Comparison of ENCODE assay signal across 17 cellular contexts in genomic region chr9:137321726-137322361, GRCh38. TPM values are rescaled to one million over a fixed set of nuclear protein-coding genes. Genes with fewer than 3 reads are reported as not detected.
DNase-seq lines count a peak whose midpoint lies in the region; ATAC-seq and TF ChIP-seq lines count a peak whose summit lies in the region.
"Had no signal": no experiment of that assay in that cellular context is flagged by ENCODE, and none has a peak within 500 bp of the region (broad histone marks: within the 10 kb centered on the region; RNA-seq: fewer than 3 reads in every experiment).

No MANE protein-coding gene starts in this region.

- peaks cover 18% of the 10 kb centered on the region for H3F3A ChIP-seq in neural progenitor cell (ENCODE audit: low read depth)

- no peak overlapping the region for H3K4me2 ChIP-seq in neural progenitor cell

- H3K27ac ChIP-seq in HEK293 (ENCODE audit: extremely low read depth, low read depth, low read length) (no peak overlapping the region), neural progenitor cell (no peak overlapping the region)
- H3K27ac ChIP-seq: GM23248 had no signal

- intact Hi-C loops in activated CD8-positive, alpha-beta T cell treated with anti-CD3 and anti-CD28 coated beads for 36 hours (cut with micrococcal nuclease) = no loop called here

- H3K36me3 ChIP-seq in HEK293 (ENCODE audit: control insufficient read depth in 2 of 2, insufficient read depth in 1 of 2, low read length in 2 of 2) = no peaks in the 10 kb centered on the region
- no peaks in the 10 kb centered on the region for H3K36me3 ChIP-seq in neural progenitor cell

- DNase-seq in activated CD8-positive, alpha-beta T cell treated with anti-CD3 and anti-CD28 coated beads, Interleukin-2, amount 10 ng/mL, durations not matched to agents 7 days and 5 days = no peak
- DNase-seq in activated CD8-positive, alpha-beta T cell treated with anti-CD3 and anti-CD28 coated beads for 36 hours = no peak
- DNase-seq in neural progenitor cell (ENCODE audit: low spot score) (no peak), type B pancreatic cell (ENCODE audit: extremely low spot score, unreplicated experiment) (no peak), HFFc6 (no peak)
- no peak for DNase-seq in stimulated activated naive B cell treated with anti-CD40 and anti-IgM and Interleukin-4, amounts not matched to agents 10 μg/mL and 1 μg/mL and 100 μg/mL, for 72 hours
- no peak for DNase-seq in effector CD4-positive, alpha-beta T cell
- DNase-seq: 8988T, GM23248, KBM-7, NCI-H1436, NCI-H2029 treated with DMSO at 0.1 percent for 48 hours, NCI-H2171 treated with DMSO at 0.1 percent for 48 hours, NCI-H446 treated with DMSO at 0.1 percent for 48 hours, OCI-M1, RPMI8226 had no signal

- H3K4me3 ChIP-seq in HEK293 (ENCODE audit: low read depth, low read length) (no peak overlapping the region), neural progenitor cell (no peak overlapping the region)
- H3K4me3 ChIP-seq: GM23248 had no signal

- no peaks in the 10 kb centered on the region for H3K9me3 Mint-ChIP-seq in activated CD8-positive, alpha-beta T cell treated with anti-CD3 and anti-CD28 coated beads, Interleukin-2, amount 10 ng/mL, durations not matched to agents 7 days and 5 days (ENCODE audit: insufficient read depth)
- H3K9me3 Mint-ChIP-seq in activated CD8-positive, alpha-beta T cell treated with anti-CD3 and anti-CD28 coated beads for 36 hours = no peaks in the 10 kb centered on the region
- H3K9me3 Mint-ChIP-seq in neural progenitor cell (peaks cover 7% of the 10 kb centered on the region), type B pancreatic cell (no peaks in the 10 kb centered on the region), HFFc6 (peaks cover 5% of the 10 kb centered on the region)
- peaks cover under 1 to 2% of the 10 kb centered on the region in 2 donors for H3K9me3 Mint-ChIP-seq in stimulated activated naive B cell treated with anti-CD40 and anti-IgM and Interleukin-4, amounts not matched to agents 10 μg/mL and 1 μg/mL and 100 μg/mL, for 72 hours

- CTCF ChIA-PET in activated CD8-positive, alpha-beta T cell treated with anti-CD3 and anti-CD28 coated beads, Interleukin-2, amount 10 ng/mL, durations not matched to agents 7 days and 5 days (lab: Charles Lee) = interaction anchor here (1.4 kb wide), 1 partner anchor 28 kb away, joined by 4 read pairs; no protein-coding TSS in a partner anchor
- CTCF ChIA-PET in activated CD8-positive, alpha-beta T cell treated with anti-CD3 and anti-CD28 coated beads for 36 hours (lab: Charles Lee) = no interaction called here
- CTCF ChIA-PET in HEK293 (lab: Yijun Ruan, JAX) = interaction anchor here (0.5 to 1.4 kb wide), 2 partner anchors 20 to 171 kb away, joined by 3 to 5 read pairs; partner anchors contain the start of gene NRARP

- peak overlapping the region; percentile 55 for H3K27ac Mint-ChIP-seq in activated CD8-positive, alpha-beta T cell treated with anti-CD3 and anti-CD28 coated beads, Interleukin-2, amount 10 ng/mL, durations not matched to agents 7 days and 5 days
- no peak overlapping the region for H3K27ac Mint-ChIP-seq in activated CD8-positive, alpha-beta T cell treated with anti-CD3 and anti-CD28 coated beads for 36 hours
- H3K27ac Mint-ChIP-seq in neural progenitor cell (peak overlapping the region; percentile 25), type B pancreatic cell (no peak overlapping the region), HFFc6 (no peak overlapping the region)
- H3K27ac Mint-ChIP-seq in stimulated activated naive B cell treated with anti-CD40 and anti-IgM and Interleukin-4, amounts not matched to agents 10 μg/mL and 1 μg/mL and 100 μg/mL, for 72 hours = peak overlapping the region; percentile 37

- peaks cover 2% of the 10 kb centered on the region for H3K27me3 Mint-ChIP-seq in activated CD8-positive, alpha-beta T cell treated with anti-CD3 and anti-CD28 coated beads, Interleukin-2, amount 10 ng/mL, durations not matched to agents 7 days and 5 days (ENCODE audit: low read depth)
- H3K27me3 Mint-ChIP-seq in activated CD8-positive, alpha-beta T cell treated with anti-CD3 and anti-CD28 coated beads for 36 hours = peaks cover 8% of the 10 kb centered on the region
- H3K27me3 Mint-ChIP-seq in neural progenitor cell (ENCODE audit: insufficient read depth, low read depth) (peaks cover 3% of the 10 kb centered on the region), type B pancreatic cell (no peaks in the 10 kb centered on the region), HFFc6 (ENCODE audit: insufficient read depth) (no peaks in the 10 kb centered on the region)
- peaks cover 0 to 3% of the 10 kb centered on the region in 2 donors for H3K27me3 Mint-ChIP-seq in stimulated activated naive B cell treated with anti-CD40 and anti-IgM and Interleukin-4, amounts not matched to agents 10 μg/mL and 1 μg/mL and 100 μg/mL, for 72 hours

- no peaks in the 10 kb centered on the region for H3K79me2 ChIP-seq in neural progenitor cell (ENCODE audit: low read depth)

- H4K20me1 ChIP-seq in neural progenitor cell (ENCODE audit: low read depth) = no peaks in the 10 kb centered on the region

- TF ChIP-seq CTCF in activated CD8-positive, alpha-beta T cell treated with anti-CD3 and anti-CD28 coated beads for 36 hours (IDR thresholded peaks at IDR 0.05) = no peak
- TF ChIP-seq CTCF in HEK293 (tag by site-specific recombination; IDR thresholded peaks at IDR 0.05) (no peak), neural progenitor cell (IDR thresholded peaks at IDR 0.05) (no peak), type B pancreatic cell (conservative IDR thresholded peaks at IDR 0.05) (no peak), HFFc6 (IDR thresholded peaks at IDR 0.05) (no peak)

- H3K9ac ChIP-seq in neural progenitor cell = no peak overlapping the region
- H3K9ac ChIP-seq: GM23248 had no signal

- H3K9me3 ChIP-seq in HEK293 (ENCODE audit: control insufficient read depth, insufficient read depth, low read depth, low read length) (no peaks in the 10 kb centered on the region), neural progenitor cell (ENCODE audit: low read depth) (no peaks in the 10 kb centered on the region)

- H3K4me1 ChIP-seq in HEK293 (ENCODE audit: control insufficient read depth, insufficient read depth, low read length) (no peaks in the 10 kb centered on the region), neural progenitor cell (peaks cover 7% of the 10 kb centered on the region)

- H3K4me3 Mint-ChIP-seq in activated CD8-positive, alpha-beta T cell treated with anti-CD3 and anti-CD28 coated beads, Interleukin-2, amount 10 ng/mL, durations not matched to agents 7 days and 5 days = peak overlapping the region; percentile 5
- H3K4me3 Mint-ChIP-seq in activated CD8-positive, alpha-beta T cell treated with anti-CD3 and anti-CD28 coated beads for 36 hours = no peak overlapping the region
- H3K4me3 Mint-ChIP-seq in neural progenitor cell (no peak overlapping the region), type B pancreatic cell (no peak overlapping the region), HFFc6 (no peak overlapping the region)
- no peak overlapping the region for H3K4me3 Mint-ChIP-seq in stimulated activated naive B cell treated with anti-CD40 and anti-IgM and Interleukin-4, amounts not matched to agents 10 μg/mL and 1 μg/mL and 100 μg/mL, for 72 hours

- no peaks in the 10 kb centered on the region for H3K27me3 ChIP-seq in neural progenitor cell

- no peak overlapping the region for H2AFZ ChIP-seq in neural progenitor cell (replicated peaks)
- H2AFZ ChIP-seq: GM23248 had no signal

- H3K36me3 Mint-ChIP-seq in activated CD8-positive, alpha-beta T cell treated with anti-CD3 and anti-CD28 coated beads, Interleukin-2, amount 10 ng/mL, durations not matched to agents 7 days and 5 days (ENCODE audit: low read depth) = no peaks in the 10 kb centered on the region
- H3K36me3 Mint-ChIP-seq in activated CD8-positive, alpha-beta T cell treated with anti-CD3 and anti-CD28 coated beads for 36 hours (ENCODE audit: low read depth) = no peaks in the 10 kb centered on the region
- H3K36me3 Mint-ChIP-seq in neural progenitor cell = peaks cover 5% of the 10 kb centered on the region
- H3K36me3 Mint-ChIP-seq in stimulated activated naive B cell treated with anti-CD40 and anti-IgM and Interleukin-4, amounts not matched to agents 10 μg/mL and 1 μg/mL and 100 μg/mL, for 72 hours = peaks cover 0 to 3% of the 10 kb centered on the region in 2 donors
- H3K36me3 Mint-ChIP-seq in type B pancreatic cell = no peaks in the 10 kb centered on the region
- no peaks in the 10 kb centered on the region for H3K36me3 Mint-ChIP-seq in HFFc6 (ENCODE audit: low read depth)

- POLR2A ChIA-PET in activated CD8-positive, alpha-beta T cell treated with anti-CD3 and anti-CD28 coated beads, Interleukin-2, amount 10 ng/mL, durations not matched to agents 7 days and 5 days (lab: Charles Lee) = interaction anchor here (1.4 kb wide), 1 partner anchor 101 kb away, joined by 4 read pairs; the partner anchor contains the start of genes EXD3 and NOXA1
- POLR2A ChIA-PET in activated CD8-positive, alpha-beta T cell treated with anti-CD3 and anti-CD28 coated beads for 36 hours (lab: Charles Lee) = no interaction called here
- POLR2A ChIA-PET in HEK293 (lab: Yijun Ruan, JAX) = interaction anchor here (1.8 kb wide), 1 partner anchor 11 kb away, joined by 4 read pairs; no protein-coding TSS in a partner anchor

- peaks cover 37% of the 10 kb centered on the region for H3K4me1 Mint-ChIP-seq in activated CD8-positive, alpha-beta T cell treated with anti-CD3 and anti-CD28 coated beads, Interleukin-2, amount 10 ng/mL, durations not matched to agents 7 days and 5 days (ENCODE audit: low read depth)
- peaks cover 9% of the 10 kb centered on the region for H3K4me1 Mint-ChIP-seq in activated CD8-positive, alpha-beta T cell treated with anti-CD3 and anti-CD28 coated beads for 36 hours (ENCODE audit: low read depth)
- peaks cover 13% of the 10 kb centered on the region for H3K4me1 Mint-ChIP-seq in neural progenitor cell
- peaks cover 26 to 50% of the 10 kb centered on the region in 2 donors for H3K4me1 Mint-ChIP-seq in stimulated activated naive B cell treated with anti-CD40 and anti-IgM and Interleukin-4, amounts not matched to agents 10 μg/mL and 1 μg/mL and 100 μg/mL, for 72 hours
- no peaks in the 10 kb centered on the region for H3K4me1 Mint-ChIP-seq in type B pancreatic cell (ENCODE audit: unreplicated experiment)
- no peaks in the 10 kb centered on the region for H3K4me1 Mint-ChIP-seq in HFFc6 (ENCODE audit: low read depth)

- ATAC-seq in activated CD8-positive, alpha-beta T cell treated with anti-CD3 and anti-CD28 coated beads, Interleukin-2, amount 10 ng/mL, durations not matched to agents 7 days and 5 days = no peak
- no peak for ATAC-seq in activated CD8-positive, alpha-beta T cell treated with anti-CD3 and anti-CD28 coated beads for 36 hours
- ATAC-seq in stimulated activated naive B cell treated with anti-CD40 and anti-IgM and Interleukin-4, amounts not matched to agents 10 μg/mL and 1 μg/mL and 100 μg/mL, for 72 hours (replicated peaks) = no peak

RNA-seq across cellular contexts. Expression of gene NRARP, which starts 19.8 kb away (rescaled TPM):
- total RNA-seq in activated CD8-positive, alpha-beta T cell treated with anti-CD3 and anti-CD28 coated beads, Interleukin-2, amount 10 ng/mL, durations not matched to agents 7 days and 5 days = 1 to 10 TPM; 1.4 to 1.5 TPM
- total RNA-seq in activated CD8-positive, alpha-beta T cell treated with anti-CD3 and anti-CD28 coated beads for 36 hours = 1 to 10 TPM; 3.3 to 4.4 TPM
- total RNA-seq in neural progenitor cell (ENCODE audit: low replicate concordance) = 20.7 and 25.2 TPM in 2 replicates
- total RNA-seq in type B pancreatic cell (ENCODE audit: low replicate concordance) = 17.9 and 21.7 TPM in 2 replicates
- under 1 TPM in 5 of 6 experiments, not detected in 1; 0.09 to 0.36 (median 0.17) TPM for total RNA-seq in HFFc6 (2021; fragmentation: NEBNext Ultra II Directional; extraction: Animal tissue kit (Norgen Biotek cat#: 25700))

RNA-seq across cellular contexts. Expression of gene TOR4A, which starts 44.3 kb away (rescaled TPM):
- 1 to 10 TPM; 6.6 to 7.0 TPM for total RNA-seq in activated CD8-positive, alpha-beta T cell treated with anti-CD3 and anti-CD28 coated beads, Interleukin-2, amount 10 ng/mL, durations not matched to agents 7 days and 5 days
- 1 to 10 TPM; 2.9 to 3.0 TPM for total RNA-seq in activated CD8-positive, alpha-beta T cell treated with anti-CD3 and anti-CD28 coated beads for 36 hours
- total RNA-seq in neural progenitor cell (ENCODE audit: low replicate concordance) (0.39 and 2.8 TPM in 2 replicates), type B pancreatic cell (ENCODE audit: low replicate concordance) (2.7 and 4.5 TPM in 2 replicates)
- total RNA-seq in HFFc6 (2021; fragmentation: NEBNext Ultra II Directional; extraction: Animal tissue kit (Norgen Biotek cat#: 25700)) = 10 to 100 TPM; 58.4 to 76.2 (median 62.2) TPM

Comparison
In these comparisons a context has a peak if more than half of its experiments do, and no peak if none do; other contexts are left out.
1. H3K27ac Mint-ChIP-seq: peak in activated CD8-positive, alpha-beta T cell treated with anti-CD3 and anti-CD28 coated beads, Interleukin-2, amount 10 ng/mL, durations not matched to agents 7 days and 5 days (single experiment), neural progenitor cell (single experiment) and stimulated activated naive B cell treated with anti-CD40 and anti-IgM and Interleukin-4, amounts not matched to agents 10 μg/mL and 1 μg/mL and 100 μg/mL, for 72 hours (single experiment); none in activated CD8-positive, alpha-beta T cell treated with anti-CD3 and anti-CD28 coated beads for 36 hours (single experiment), type B pancreatic cell (single experiment) and HFFc6 (single experiment).
2. RNA of gene TOR4A, which starts 44.3 kb away (total RNA-seq): 58.4 to 76.2 TPM in HFFc6; 6.6 to 7.0 TPM in activated CD8-positive, alpha-beta T cell treated with anti-CD3 and anti-CD28 coated beads, Interleukin-2, amount 10 ng/mL, durations not matched to agents 7 days and 5 days, 2.7 to 4.5 TPM in type B pancreatic cell, 2.9 to 3.0 TPM in activated CD8-positive, alpha-beta T cell treated with anti-CD3 and anti-CD28 coated beads for 36 hours and 0.39 to 2.8 TPM in neural progenitor cell; every median in the first group is over 4 times any median in the second.